ENCODE assay signal across 25 cellular contexts in the genomic region with DNA sequence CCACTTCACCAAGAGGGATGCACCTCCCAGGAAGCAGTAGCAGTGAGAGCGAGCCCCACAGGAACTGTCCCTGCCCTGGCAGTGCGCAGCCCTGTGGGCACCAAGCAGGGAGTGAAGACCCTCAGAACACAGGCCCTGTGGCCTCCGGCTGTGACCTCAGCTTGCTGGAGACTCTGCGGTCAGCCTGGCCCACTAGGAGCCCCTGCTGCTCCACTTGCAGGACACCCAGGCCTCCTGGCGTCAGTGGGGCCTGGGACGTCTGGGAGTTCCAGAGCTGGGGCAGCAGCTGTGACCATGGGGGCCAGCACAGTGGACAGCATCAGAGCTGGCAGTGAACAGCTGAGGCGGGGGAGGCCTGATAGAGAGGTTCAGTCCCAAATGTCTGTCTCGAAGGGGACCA. TPM values are rescaled to one million over a fixed set of nuclear protein-coding genes. Genes with fewer than 3 reads are reported as not detected.
DNase-seq lines count a peak whose midpoint lies in the region; TF ChIP-seq lines count a peak whose summit lies in the region.
"Had no signal": no experiment of that assay in that cellular context is flagged by ENCODE, and none has a peak within 500 bp of the region (broad histone marks: within the 10 kb centered on the region; RNA-seq: fewer than 3 reads in every experiment).

No MANE protein-coding gene starts in this region.

- TF ChIP-seq CTCF in RWPE1 (conservative IDR thresholded peaks at IDR 0.05; ENCODE audit: low read depth), result no peak
- no peak for TF ChIP-seq CTCF in dorsolateral prefrontal cortex (IDR thresholded peaks at IDR 0.05 in 54 of 56, conservative IDR thresholded peaks at IDR 0.05 in 2 of 56; ENCODE audit: low read depth in 1 of 56, partially characterized antibody in 56 of 56)
- TF ChIP-seq CTCF in type B pancreatic cell (conservative IDR thresholded peaks at IDR 0.05), result no peak
- TF ChIP-seq CTCF in foreskin fibroblast (IDR thresholded peaks at IDR 0.05; ENCODE audit: low read depth, low read length), result no peak
- no peak for TF ChIP-seq CTCF in H9 (conservative IDR thresholded peaks at IDR 0.05)

- H3K4ac ChIP-seq in neuronal stem cell (ENCODE audit: low read length) (no peak overlapping the region), H9 (ENCODE audit: low read depth, low read length) (no peak overlapping the region)

- H3K27me3 ChIP-seq in dorsolateral prefrontal cortex, result no peaks in the 10 kb centered on the region
- H3K27me3 ChIP-seq in neuronal stem cell (ENCODE audit: control insufficient read depth in 3 of 3, insufficient read depth in 3 of 3, low read depth in 1 of 3, low read length in 3 of 3), result no peaks in the 10 kb centered on the region
- no peaks in the 10 kb centered on the region for H3K27me3 ChIP-seq in H9 (ENCODE audit: insufficient read depth, low read length)
- H3K27me3 ChIP-seq: adrenal gland, left lung, SJSA1, vagina had no signal

- H2AK5ac ChIP-seq in neuronal stem cell (ENCODE audit: low read depth, low read length), result no peak overlapping the region
- no peak overlapping the region for H2AK5ac ChIP-seq in H9 (ENCODE audit: insufficient read length, low read length)

- H3K9me3 ChIP-seq in neuronal stem cell (replicated peaks in 1 of 2; ENCODE audit: control insufficient read depth in 2 of 2, insufficient read depth in 1 of 2, low read depth in 1 of 2, low read length in 2 of 2), result peaks cover 0 to 8% of the 10 kb centered on the region in 2 donors
- H3K9me3 ChIP-seq in H9 (ENCODE audit: control insufficient read depth, low read depth, low read length), result no peaks in the 10 kb centered on the region
- H3K9me3 ChIP-seq: adrenal gland, left lung, SJSA1, vagina had no signal

- H3K27me3 Mint-ChIP-seq in type B pancreatic cell (no peaks in the 10 kb centered on the region), H9 (ENCODE audit: low read depth) (peaks cover 2% of the 10 kb centered on the region; the same call in 1 of the 2 replicates)
- H3K27me3 Mint-ChIP-seq: IgD-negative memory B cell; naive B cell; stimulated activated memory B cell treated with anti-CD40 and anti-IgM and Interleukin-4, amounts not matched to agents 10 μg/mL and 1 μg/mL and 100 μg/mL, for 72 hours had no signal

- H4K5ac ChIP-seq in H9 (ENCODE audit: insufficient read length, low read depth, low read length), result no peak overlapping the region

- H2BK5ac ChIP-seq in neuronal stem cell (ENCODE audit: low read length) (peak overlapping the region; percentile 10), H9 (ENCODE audit: insufficient read length, low read length) (no peak overlapping the region)

- H2BK15ac ChIP-seq in neuronal stem cell (ENCODE audit: low read length) (peak overlapping the region; percentile 58), H9 (ENCODE audit: low read depth, low read length) (no peak overlapping the region)

- no peak overlapping the region for H2BK20ac ChIP-seq in H9 (ENCODE audit: low read depth, low read length, poor library complexity, severe bottlenecking)

- H3K9me3 Mint-ChIP-seq in type B pancreatic cell, result no peaks in the 10 kb centered on the region
- H3K9me3 Mint-ChIP-seq in H9, result peaks cover 2 to 4% of the 10 kb centered on the region in 2 experiments; a peak in 2 of 5 replicates
- H3K9me3 Mint-ChIP-seq: activated naive CD4-positive, alpha-beta T cell treated with anti-CD3 and anti-CD28 coated beads, Interleukin-2, amount 10 ng/mL, durations not matched to agents 7 days and 5 days; IgD-negative memory B cell; stimulated activated memory B cell treated with anti-CD40 and anti-IgM and Interleukin-4, amounts not matched to agents 10 μg/mL and 1 μg/mL and 100 μg/mL, for 72 hours had no signal

- no peak overlapping the region for H3K4me3 Mint-ChIP-seq in type B pancreatic cell
- H3K4me3 Mint-ChIP-seq in H9, result no peak overlapping the region
- H3K4me3 Mint-ChIP-seq: activated CD8-positive, alpha-beta T cell treated with anti-CD3 and anti-CD28 coated beads, Interleukin-2, amount 10 ng/mL, durations not matched to agents 7 days and 5 days; activated naive CD4-positive, alpha-beta T cell treated with anti-CD3 and anti-CD28 coated beads, Interleukin-2, amount 10 ng/mL, durations not matched to agents 7 days and 5 days; IgD-negative memory B cell; naive B cell; stimulated activated memory B cell treated with anti-CD40 and anti-IgM and Interleukin-4, amounts not matched to agents 10 μg/mL and 1 μg/mL and 100 μg/mL, for 72 hours had no signal

- H2AFZ ChIP-seq in neuronal stem cell (ENCODE audit: low read length), result no peak overlapping the region
- no peak overlapping the region for H2AFZ ChIP-seq in H9 (ENCODE audit: low read length)

- no peak overlapping the region for H3K4me3 ChIP-seq in dorsolateral prefrontal cortex
- no peak overlapping the region for H3K4me3 ChIP-seq in neuronal stem cell (ENCODE audit: low read length in 2 of 2)
- no peak overlapping the region for H3K4me3 ChIP-seq in foreskin fibroblast (ENCODE audit: low read depth in 1 of 2, low read length in 2 of 2)
- H3K4me3 ChIP-seq: adrenal gland, left lung, SJSA1, vagina had no signal

- intact Hi-C loops in dorsolateral prefrontal cortex (cut with DNase I), result no loop called here

- DNase-seq in RWPE1 (ENCODE audit: low spot score) (no peak), dorsolateral prefrontal cortex (no peak), neuronal stem cell (ENCODE audit: low spot score) (no peak), type B pancreatic cell (ENCODE audit: extremely low spot score, unreplicated experiment) (no peak), foreskin fibroblast (no peak), H9 (no peak), OCI-M2 (lab: John Stamatoyannopoulos, UW; ENCODE audit: unreplicated experiment) (no peak)
- DNase-seq: activated CD4-positive, alpha-beta T cell treated with anti-CD3 and anti-CD28 coated beads for 4 hours; activated CD8-positive, alpha-beta T cell treated with anti-CD3 and anti-CD28 coated beads, Interleukin-2, amount 10 ng/mL, durations not matched to agents 7 days and 5 days; activated naive CD4-positive, alpha-beta T cell treated with anti-CD3 and anti-CD28 coated beads, Interleukin-2, amount 10 ng/mL, durations not matched to agents 7 days and 5 days; adrenal gland; DMS53; effector CD4-positive, alpha-beta T cell; MV-4-11; naive B cell; NCI-H446; NCI-H774; occipital lobe; WERI-Rb-1 had no signal

- peaks cover 59% of the 10 kb centered on the region for H3K36me3 Mint-ChIP-seq in type B pancreatic cell
- peaks cover 0 to 2% (median 0%) of the 10 kb centered on the region in 3 experiments; a peak in 3 of 7 replicates for H3K36me3 Mint-ChIP-seq in H9 (ENCODE audit: insufficient read depth in 1 of 3, low read depth in 3 of 3)
- H3K36me3 Mint-ChIP-seq: activated naive CD4-positive, alpha-beta T cell treated with anti-CD3 and anti-CD28 coated beads, Interleukin-2, amount 10 ng/mL, durations not matched to agents 7 days and 5 days; IgD-negative memory B cell; naive B cell had no signal

- H3K9ac ChIP-seq in neuronal stem cell (ENCODE audit: low read depth, low read length, poor library complexity) (no peak overlapping the region), H9 (ENCODE audit: extremely low read depth, insufficient read length, low read length) (no peak overlapping the region)

- H3K4me1 Mint-ChIP-seq in type B pancreatic cell (ENCODE audit: unreplicated experiment), result peaks cover 42% of the 10 kb centered on the region
- peaks cover 33% of the 10 kb centered on the region in 2 experiments for H3K4me1 Mint-ChIP-seq in H9
- H3K4me1 Mint-ChIP-seq: IgD-negative memory B cell, naive B cell had no signal

- H3K36me3 ChIP-seq in neuronal stem cell (replicated peaks in 1 of 2; ENCODE audit: control insufficient read depth in 2 of 2, insufficient read depth in 2 of 2, low read length in 2 of 2), result peaks cover 0 to 70% of the 10 kb centered on the region in 2 donors

- no peak overlapping the region for H3K56ac ChIP-seq in H9 (ENCODE audit: insufficient read length, low read depth, low read length)

- H3K23ac ChIP-seq in neuronal stem cell (ENCODE audit: low read depth, low read length, poor library complexity), result no peak overlapping the region
- no peak overlapping the region for H3K23ac ChIP-seq in H9 (ENCODE audit: insufficient read length, low read depth, low read length)

- H3K79me2 ChIP-seq in H9 (ENCODE audit: insufficient read depth, low read length), result no peaks in the 10 kb centered on the region

- H3K4me2 ChIP-seq in neuronal stem cell (ENCODE audit: insufficient read depth, low read length, poor library complexity, severe bottlenecking) (no peak overlapping the region), H9 (ENCODE audit: insufficient read depth, insufficient read length, low read length) (no peak overlapping the region)

- no peak overlapping the region for H3K14ac ChIP-seq in neuronal stem cell (ENCODE audit: low read length)
- no peak overlapping the region for H3K14ac ChIP-seq in H9 (ENCODE audit: insufficient read depth, low read length)

- H3K79me1 ChIP-seq in neuronal stem cell (ENCODE audit: low read depth, low read length) (no peaks in the 10 kb centered on the region), H9 (ENCODE audit: insufficient read depth, low read depth, low read length, poor library complexity, severe bottlenecking) (no peaks in the 10 kb centered on the region)

- no peak overlapping the region for H2BK120ac ChIP-seq in neuronal stem cell (ENCODE audit: low read depth, low read length)
- no peak overlapping the region for H2BK120ac ChIP-seq in H9 (ENCODE audit: low read depth, low read length, poor library complexity, severe bottlenecking)

- POLR2A ChIA-PET in RWPE1 (lab: Yijun Ruan, JAX; ENCODE audit: low non-redundant PET), result no interaction called here

- H3K27ac Mint-ChIP-seq in type B pancreatic cell (peak overlapping the region; percentile 63), H9 (peak overlapping the region in 1 of 3 experiments; percentile 57; a peak in 1 of 7 replicates)
- H3K27ac Mint-ChIP-seq: activated CD8-positive, alpha-beta T cell treated with anti-CD3 and anti-CD28 coated beads, Interleukin-2, amount 10 ng/mL, durations not matched to agents 7 days and 5 days; activated naive CD4-positive, alpha-beta T cell treated with anti-CD3 and anti-CD28 coated beads, Interleukin-2, amount 10 ng/mL, durations not matched to agents 7 days and 5 days; IgD-negative memory B cell; stimulated activated memory B cell treated with anti-CD40 and anti-IgM and Interleukin-4, amounts not matched to agents 10 μg/mL and 1 μg/mL and 100 μg/mL, for 72 hours had no signal

- no CpG with 5 or more reads among the region's 8 CpGs for WGBS in neuronal stem cell (ENCODE audit: extremely low coverage in 2 of 2, insufficient read length in 2 of 2, insufficient replicate concordance in 1 of 2), 2 donors
- WGBS in H9 (ENCODE audit: extremely low coverage, insufficient read length, low lambda C conversion rate), result no CpG with 5 or more reads among the region's 8 CpGs

- H2BK12ac ChIP-seq in neuronal stem cell (ENCODE audit: low read length) (peak overlapping the region; percentile 51), H9 (ENCODE audit: insufficient read length, low read depth, low read length) (no peak overlapping the region)

- H3K18ac ChIP-seq in neuronal stem cell (ENCODE audit: low read length), result peak overlapping the region; percentile 44
- no peak overlapping the region for H3K18ac ChIP-seq in H9 (ENCODE audit: insufficient read length, low read depth, low read length)

- CTCF ChIA-PET in RWPE1 (lab: Yijun Ruan, JAX), result interaction anchor here (0.5 to 0.7 kb wide), 3 partner anchors 189 to 317 kb away, joined by 3 to 5 read pairs (median 3); no protein-coding TSS in a partner anchor

- H4K91ac ChIP-seq in neuronal stem cell (ENCODE audit: low read depth, low read length, poor library complexity), result no peak overlapping the region
- no peak overlapping the region for H4K91ac ChIP-seq in H9 (ENCODE audit: insufficient read length, low read depth, low read length)

- H4K8ac ChIP-seq in neuronal stem cell (ENCODE audit: low read depth, low read length) (no peak overlapping the region), H9 (replicated peaks; ENCODE audit: insufficient read length, low read depth, low read length) (no peak overlapping the region)

- H3T11ph ChIP-seq in H9 (ENCODE audit: low read length), result no peak overlapping the region

- H3K27ac ChIP-seq in RWPE1 (peak overlapping the region; percentile 57), dorsolateral prefrontal cortex (peak overlapping the region in 38 of 59 donors; percentile 8 to 76 (median 54)), neuronal stem cell (replicated peaks; ENCODE audit: low read length) (no peak overlapping the region), H9 (ENCODE audit: insufficient read length, low read depth, low read length) (no peak overlapping the region)
- H3K27ac ChIP-seq: adrenal gland, epithelial cell of prostate, SJSA1, vagina, WERI-Rb-1 had no signal

- H4K20me1 ChIP-seq in H9 (ENCODE audit: control insufficient read depth, insufficient read depth, insufficient read length), result no peaks in the 10 kb centered on the region

- H3K4me1 ChIP-seq in neuronal stem cell (ENCODE audit: control insufficient read depth in 2 of 2, insufficient read depth in 1 of 2, low read depth in 1 of 2, low read length in 2 of 2) (peaks cover 6 to 17% of the 10 kb centered on the region in 2 donors), H9 (ENCODE audit: insufficient read depth, low read length) (peaks cover 6% of the 10 kb centered on the region; the same call in 1 of the 2 replicates)
- H3K4me1 ChIP-seq: adrenal gland, left lung had no signal

- H3K23me2 ChIP-seq in H9 (ENCODE audit: insufficient read length, low read depth, low read length, poor library complexity, severe bottlenecking), result no peaks in the 10 kb centered on the region

RNA-seq across cellular contexts. Expression of a gene that starts 28.3 kb away (rescaled TPM):
- total RNA-seq in dorsolateral prefrontal cortex, result 10 to 100 TPM in 115 of 120 experiments, 1 to 10 TPM in 5; 8.4 to 47.3 (median 17.5) TPM
- polyA plus RNA-seq in neuronal stem cell (2013, experiment 1 of 2), result 4.4 TPM
- 4.7 TPM for polyA plus RNA-seq in neuronal stem cell (2013, experiment 2 of 2)
- 23.6 and 57.2 TPM in 2 replicates for total RNA-seq in type B pancreatic cell (ENCODE audit: low replicate concordance)
- total RNA-seq in H9 (2021), result 3.0 and 3.1 TPM in 2 replicates
- total RNA-seq: activated CD8-positive, alpha-beta T cell treated with anti-CD3 and anti-CD28 coated beads, Interleukin-2, amount 10 ng/mL, durations not matched to agents 7 days and 5 days had no signal

Comparison
In these comparisons a context has a peak if more than half of its experiments do, and no peak if none do; other contexts are left out.
1. H3K27ac ChIP-seq: peak in RWPE1 (single experiment) and dorsolateral prefrontal cortex (38 of 59); none in neuronal stem cell (single experiment) and H9 (single experiment).